20 cellular contexts compared by ENCODE assay signal in genomic region chr5:4906821-4907220, GRCh38.
DNase-seq lines count a peak whose midpoint lies in the region; ATAC-seq, FAIRE-seq and TF ChIP-seq lines count a peak whose summit lies in the region.
"Had no signal": no experiment of that assay in that cellular context is flagged by ENCODE, and none has a peak within 500 bp of the region (broad histone marks: within the 10 kb centered on the region; RNA-seq: fewer than 3 reads in every experiment).

No MANE protein-coding gene starts in this region.

- H3K36me3 ChIP-seq in osteoblast (ENCODE audit: insufficient read depth, low read length): no peaks in the 10 kb centered on the region
- H3K36me3 ChIP-seq: BE2C had no signal

- peaks cover under 1% of the 10 kb centered on the region for H3K27me3 ChIP-seq in osteoblast (ENCODE audit: insufficient read depth, low read length)

- no peaks in the 10 kb centered on the region for H3K4me1 ChIP-seq in osteoblast (ENCODE audit: insufficient read depth, low read length)
- H3K4me1 ChIP-seq: A549, BE2C had no signal

- no peaks in the 10 kb centered on the region for H3K79me2 ChIP-seq in osteoblast (ENCODE audit: insufficient read depth, low read length)

- no peak for TF ChIP-seq CTCF in osteoblast (IDR thresholded peaks at IDR 0.05; ENCODE audit: extremely low read depth, low read depth, low read length)
- TF ChIP-seq CTCF in GM20000 (IDR thresholded peaks at IDR 0.05; ENCODE audit: extremely low read depth, missing control alignments): no peak

- peak; percentile 43 for FAIRE-seq in endometrium (lab: Jason Lieb, UNC)
- FAIRE-seq: A549, D721Med, GM12892 had no signal

- peak; percentile 9 for DNase-seq in astrocyte of the hippocampus (ENCODE audit: low read depth, low spot score)
- peak; percentile 4 for DNase-seq in osteoblast (ENCODE audit: insufficient read length, low spot score, missing footprints)
- no peak for DNase-seq in CD1c-positive myeloid dendritic cell (ENCODE audit: extremely low spot score)
- no peak for DNase-seq in stimulated activated naive CD8-positive, alpha-beta T cell treated with anti-CD3 and anti-CD28 coated beads, Interleukin-15, Interleukin-2, amounts not matched to agents 100 U/mL and 50 U/mL, for 24 hours
- DNase-seq in GM20000 (ENCODE audit: low spot score): no peak
- DNase-seq in hypothalamus (lab: John Stamatoyannopoulos, UW): no peak
- DNase-seq: BE2C; CD8-positive, alpha-beta T cell; COR-L47; DMS153; DMS79 treated with DMSO at 0.1 percent for 48 hours; EL; GDM1; GOT3; H9 had no signal

- no peaks in the 10 kb centered on the region for H4K20me1 ChIP-seq in osteoblast (ENCODE audit: insufficient read depth, low read length)

- no peak overlapping the region for H2AFZ ChIP-seq in osteoblast (ENCODE audit: low read length)

- no peak overlapping the region for H3K4me2 ChIP-seq in osteoblast (ENCODE audit: insufficient read depth, low read length)
- H3K4me2 ChIP-seq: A549 had no signal

- no peaks in the 10 kb centered on the region for H3K9me3 ChIP-seq in osteoblast (ENCODE audit: low read depth, low read length)
- H3K9me3 ChIP-seq: A549, BE2C had no signal

- no peak overlapping the region for H3K4me3 ChIP-seq in osteoblast (ENCODE audit: insufficient read depth, low read length)
- H3K4me3 ChIP-seq: A549 had no signal

- H3K27ac ChIP-seq in osteoblast (ENCODE audit: low read depth, low read length): no peak overlapping the region
- H3K27ac ChIP-seq: A549, C4-2B had no signal

- ATAC-seq in stimulated activated naive CD8-positive, alpha-beta T cell treated with anti-CD3 and anti-CD28 coated beads, Interleukin-15, Interleukin-2, amounts not matched to agents 100 U/mL and 50 U/mL, for 24 hours: no peak
- ATAC-seq: A549; CD8-positive, alpha-beta T cell had no signal

Comparison
In these comparisons a context has a peak if more than half of its experiments do, and no peak if none do; other contexts are left out.
1. DNase-seq: peak in astrocyte of the hippocampus (single experiment) and osteoblast (single experiment); none in CD1c-positive myeloid dendritic cell (single experiment), stimulated activated naive CD8-positive, alpha-beta T cell treated with anti-CD3 and anti-CD28 coated beads, Interleukin-15, Interleukin-2, amounts not matched to agents 100 U/mL and 50 U/mL, for 24 hours (single experiment), GM20000 (single experiment) and hypothalamus (0 of 51).